In genomic region chr11:10749476-10749875, GRCh38 we compare ENCODE assay signal across 28 cellular contexts. TPM values are rescaled to one million over a fixed set of nuclear protein-coding genes. Genes with fewer than 3 reads are reported as not detected.
DNase-seq lines count a peak whose midpoint lies in the region; ATAC-seq, FAIRE-seq and TF ChIP-seq lines count a peak whose summit lies in the region.
"Had no signal": no experiment of that assay in that cellular context is flagged by ENCODE, and none has a peak within 500 bp of the region (broad histone marks: within the 10 kb centered on the region; RNA-seq: fewer than 3 reads in every experiment).

No MANE protein-coding gene starts in this region.

- DNase-seq in activated T-cell treated with anti-CD3 and anti-CD28 coated beads, Interleukin-2, amount 50 U/mL, for 24 hours = no peak
- DNase-seq in activated T-cell treated with anti-CD3 and anti-CD28 coated beads, Interleukin-2, amount 50 U/mL, for 72 hours = no peak
- DNase-seq in astrocyte (ENCODE audit: low read depth) = no peak
- DNase-seq in psoas muscle = no peak
- no peak for DNase-seq in DMS79 (lab: John Stamatoyannopoulos, UW)
- no peak for DNase-seq in mesothelial cell of epicardium (ENCODE audit: low spot score in 2 of 2, unreplicated experiment in 2 of 2)
- DNase-seq: activated CD4-positive, alpha-beta T cell treated with anti-CD3 and anti-CD28 coated beads for 1 hour; IMR-90; islet precursor cell; MM.1S; NCI-H1694; NCI-H345; PC-9; small intestine; stimulated activated CD4-positive, alpha-beta T cell treated with anti-CD3 and anti-CD28 coated beads, Interleukin-4, amount 100 ng/mL, for 1 hour had no signal

- H3K9ac ChIP-seq in Loucy (ENCODE audit: low read depth, low read length, poor library complexity, severe bottlenecking) (peak overlapping the region; percentile 4), astrocyte (ENCODE audit: low read length) (no peak overlapping the region)

- ATAC-seq in activated T-cell treated with anti-CD3 and anti-CD28 coated beads, Interleukin-2, amount 50 U/mL, for 72 hours (replicated peaks in 1 of 2) = no peak
- ATAC-seq in psoas muscle (no peak), HG03159 (IDR thresholded peaks at IDR 0.05; ENCODE audit: unreplicated experiment) (no peak)
- ATAC-seq: activated naive CD4-positive, alpha-beta T cell treated with anti-CD3 and anti-CD28 coated beads, Interleukin-2, amount 50 U/mL, for 72 hours had no signal

- peaks cover 29% of the 10 kb centered on the region for H3K36me3 Mint-ChIP-seq in activated T-cell treated with anti-CD3 and anti-CD28 coated beads, Interleukin-2, amount 50 U/mL, for 24 hours (ENCODE audit: low read depth)
- peaks cover 0 to 1% of the 10 kb centered on the region in 2 donors for H3K36me3 Mint-ChIP-seq in activated T-cell treated with anti-CD3 and anti-CD28 coated beads, Interleukin-2, amount 50 U/mL, for 72 hours (ENCODE audit: insufficient read depth in 2 of 2)
- H3K36me3 Mint-ChIP-seq in astrocyte (ENCODE audit: low read depth, unreplicated experiment) (no peaks in the 10 kb centered on the region), mesothelial cell of epicardium (peaks cover 1% of the 10 kb centered on the region)

- TF ChIP-seq CTCF in Loucy (conservative IDR thresholded peaks at IDR 0.05; ENCODE audit: low read length) (no peak), astrocyte (IDR thresholded peaks at IDR 0.05; ENCODE audit: insufficient read depth, low read depth, low read length) (no peak), psoas muscle (IDR thresholded peaks at IDR 0.05) (no peak), mesothelial cell of epicardium (IDR thresholded peaks at IDR 0.05; ENCODE audit: unreplicated experiment) (no peak)

- H3K4me3 ChIP-seq in Loucy (ENCODE audit: low read length, poor library complexity, severe bottlenecking) (no peak overlapping the region), astrocyte (ENCODE audit: insufficient read depth, low read depth, low read length) (no peak overlapping the region), psoas muscle (no peak overlapping the region)
- H3K4me3 ChIP-seq: hepatocyte, lung, prostate gland had no signal

- no peaks in the 10 kb centered on the region for H3K27me3 Mint-ChIP-seq in activated T-cell treated with anti-CD3 and anti-CD28 coated beads, Interleukin-2, amount 50 U/mL, for 24 hours
- no peaks in the 10 kb centered on the region for H3K27me3 Mint-ChIP-seq in activated T-cell treated with anti-CD3 and anti-CD28 coated beads, Interleukin-2, amount 50 U/mL, for 72 hours (ENCODE audit: low read depth)
- no peaks in the 10 kb centered on the region for H3K27me3 Mint-ChIP-seq in astrocyte (ENCODE audit: low read depth, unreplicated experiment)
- no peaks in the 10 kb centered on the region for H3K27me3 Mint-ChIP-seq in mesothelial cell of epicardium (ENCODE audit: low read depth)
- H3K27me3 Mint-ChIP-seq: dendritic cell treated with granulocyte-macrophage colony-stimulating factor and Interleukin-4, amounts not matched to agents 40 ng/mL and 50 ng/mL, for 4 days had no signal

- intact Hi-C loops in psoas muscle (cut with DNase I) = no loop called here

- no peak overlapping the region for H3K27ac Mint-ChIP-seq in activated T-cell treated with anti-CD3 and anti-CD28 coated beads, Interleukin-2, amount 50 U/mL, for 24 hours
- H3K27ac Mint-ChIP-seq in activated T-cell treated with anti-CD3 and anti-CD28 coated beads, Interleukin-2, amount 50 U/mL, for 72 hours = no peak overlapping the region
- no peak overlapping the region for H3K27ac Mint-ChIP-seq in astrocyte (ENCODE audit: unreplicated experiment)
- H3K27ac Mint-ChIP-seq in mesothelial cell of epicardium = no peak overlapping the region
- H3K27ac Mint-ChIP-seq: activated naive CD4-positive, alpha-beta T cell treated with anti-CD3 and anti-CD28 coated beads, Interleukin-2, amount 50 U/mL, for 72 hours; dendritic cell treated with granulocyte-macrophage colony-stimulating factor and Interleukin-4, amounts not matched to agents 40 ng/mL and 50 ng/mL, for 4 days had no signal

- H3F3A ChIP-seq in Loucy (ENCODE audit: low read depth) = peaks cover 5% of the 10 kb centered on the region; the same call in 1 of the 2 replicates

- H3K9me3 ChIP-seq in Loucy (ENCODE audit: insufficient read depth, low read depth, low read length) (no peaks in the 10 kb centered on the region), astrocyte (ENCODE audit: insufficient read depth, low read depth, low read length) (no peaks in the 10 kb centered on the region), psoas muscle (no peaks in the 10 kb centered on the region)
- H3K9me3 ChIP-seq: breast epithelium, prostate gland had no signal

- no peaks in the 10 kb centered on the region for H3K36me3 ChIP-seq in Loucy (ENCODE audit: insufficient read depth, low read length)
- H3K36me3 ChIP-seq in astrocyte (ENCODE audit: insufficient read depth, low read length) = peaks cover 6% of the 10 kb centered on the region
- no peaks in the 10 kb centered on the region for H3K36me3 ChIP-seq in psoas muscle (ENCODE audit: insufficient read depth in 1 of 2, low read depth in 1 of 2)
- H3K36me3 ChIP-seq: breast epithelium, prostate gland had no signal

- peaks cover 31% of the 10 kb centered on the region for H3K4me1 Mint-ChIP-seq in activated T-cell treated with anti-CD3 and anti-CD28 coated beads, Interleukin-2, amount 50 U/mL, for 24 hours (ENCODE audit: low read depth)
- H3K4me1 Mint-ChIP-seq in activated T-cell treated with anti-CD3 and anti-CD28 coated beads, Interleukin-2, amount 50 U/mL, for 72 hours (ENCODE audit: low read depth) = peaks cover 29% of the 10 kb centered on the region
- H3K4me1 Mint-ChIP-seq in astrocyte (ENCODE audit: low read depth, unreplicated experiment) = peaks cover 2% of the 10 kb centered on the region
- H3K4me1 Mint-ChIP-seq in mesothelial cell of epicardium = peaks cover 12% of the 10 kb centered on the region

- H3K4me3 Mint-ChIP-seq in activated T-cell treated with anti-CD3 and anti-CD28 coated beads, Interleukin-2, amount 50 U/mL, for 24 hours = peak overlapping the region; percentile 32
- H3K4me3 Mint-ChIP-seq in activated T-cell treated with anti-CD3 and anti-CD28 coated beads, Interleukin-2, amount 50 U/mL, for 72 hours = peak overlapping the region in 1 of 2 donors; percentile 0
- H3K4me3 Mint-ChIP-seq in astrocyte (ENCODE audit: unreplicated experiment) (peak overlapping the region; percentile 25), mesothelial cell of epicardium (no peak overlapping the region)
- H3K4me3 Mint-ChIP-seq: dendritic cell treated with granulocyte-macrophage colony-stimulating factor and Interleukin-4, amounts not matched to agents 40 ng/mL and 50 ng/mL, for 4 days had no signal

- H4K20me1 ChIP-seq in Loucy (ENCODE audit: insufficient read depth, low read length, poor library complexity, severe bottlenecking) = peaks cover 15% of the 10 kb centered on the region
- H4K20me1 ChIP-seq in astrocyte (ENCODE audit: insufficient read depth, low read length) = peaks cover 13% of the 10 kb centered on the region

- WGBS in psoas muscle, 3 donors = 66 to 84% (median 70%) methylated on average over 2 of the region's 2 CpGs

- H3K27ac ChIP-seq in astrocyte (ENCODE audit: low read depth, low read length) (no peak overlapping the region), psoas muscle (peak overlapping the region; percentile 48)
- H3K27ac ChIP-seq: hepatocyte, HL-60 had no signal

- H3K4me1 ChIP-seq in Loucy (ENCODE audit: insufficient read depth, low read length, poor library complexity, severe bottlenecking) = peaks cover 71% of the 10 kb centered on the region
- H3K4me1 ChIP-seq in astrocyte (ENCODE audit: insufficient read depth, low read length) = peaks cover 8% of the 10 kb centered on the region
- peaks cover 11% of the 10 kb centered on the region for H3K4me1 ChIP-seq in psoas muscle
- H3K4me1 ChIP-seq: breast epithelium, prostate gland had no signal

- FAIRE-seq in astrocyte (lab: Jason Lieb, UNC) = no peak
- FAIRE-seq: endothelial cell of umbilical vein, GM18507, small intestine had no signal

- no peaks in the 10 kb centered on the region for H3K9me3 Mint-ChIP-seq in activated T-cell treated with anti-CD3 and anti-CD28 coated beads, Interleukin-2, amount 50 U/mL, for 24 hours
- H3K9me3 Mint-ChIP-seq in activated T-cell treated with anti-CD3 and anti-CD28 coated beads, Interleukin-2, amount 50 U/mL, for 72 hours = no peaks in the 10 kb centered on the region
- H3K9me3 Mint-ChIP-seq in astrocyte (ENCODE audit: unreplicated experiment) = no peaks in the 10 kb centered on the region
- no peaks in the 10 kb centered on the region for H3K9me3 Mint-ChIP-seq in mesothelial cell of epicardium
- H3K9me3 Mint-ChIP-seq: activated naive CD4-positive, alpha-beta T cell treated with anti-CD3 and anti-CD28 coated beads, Interleukin-2, amount 50 U/mL, for 72 hours; dendritic cell treated with granulocyte-macrophage colony-stimulating factor and Interleukin-4, amounts not matched to agents 40 ng/mL and 50 ng/mL, for 4 days had no signal

- peak overlapping the region; percentile 83 for H3K4me2 ChIP-seq in Loucy (ENCODE audit: low read depth, low read length, poor library complexity, severe bottlenecking)
- no peak overlapping the region for H3K4me2 ChIP-seq in astrocyte (ENCODE audit: low read length)

- no peaks in the 10 kb centered on the region for H3K27me3 ChIP-seq in Loucy (ENCODE audit: insufficient read depth, low read length, poor library complexity, severe bottlenecking)
- H3K27me3 ChIP-seq in astrocyte (ENCODE audit: insufficient read depth, low read length) = no peaks in the 10 kb centered on the region
- H3K27me3 ChIP-seq in psoas muscle (ENCODE audit: insufficient read depth in 3 of 3, low read length in 2 of 3) = no peaks in the 10 kb centered on the region
- H3K27me3 ChIP-seq: breast epithelium, hepatocyte had no signal

- H3K79me2 ChIP-seq in Loucy (ENCODE audit: insufficient read depth, low read length) (peaks cover 40% of the 10 kb centered on the region), astrocyte (ENCODE audit: insufficient read depth, low read length) (peaks cover 27% of the 10 kb centered on the region)

- H2AFZ ChIP-seq in Loucy (ENCODE audit: low read length) (no peak overlapping the region), astrocyte (ENCODE audit: low read depth, low read length) (no peak overlapping the region)
- H2AFZ ChIP-seq: PC-9 had no signal

- H3K9me2 ChIP-seq in Loucy (replicated peaks; ENCODE audit: low read depth, low read length) = no peaks in the 10 kb centered on the region

RNA-seq across cellular contexts. Expression of gene CTR9, which starts 1.6 kb away (rescaled TPM):
- 10 to 100 TPM; 33.1 to 41.0 TPM for total RNA-seq in activated T-cell treated with anti-CD3 and anti-CD28 coated beads, Interleukin-2, amount 50 U/mL, for 72 hours
- total RNA-seq in astrocyte = 29.3 and 36.0 TPM in 2 replicates
- total RNA-seq in psoas muscle = 10 to 100 TPM; 20.9 to 31.0 (median 26.1) TPM
- 10 to 100 TPM; 16.4 to 41.6 (median 17.7) TPM for polyA plus RNA-seq in psoas muscle
- 33.2 to 38.3 TPM (median 34.5 TPM) in 3 replicates for total RNA-seq in mesothelial cell of epicardium

RNA-seq across cellular contexts. Expression of gene IRAG1, which starts 55.9 kb away (rescaled TPM):
- under 1 TPM in 1 of 2 donors, not detected in 1; 0.09 TPM for total RNA-seq in activated T-cell treated with anti-CD3 and anti-CD28 coated beads, Interleukin-2, amount 50 U/mL, for 72 hours
- 3.7 and 5.4 TPM in 2 replicates for total RNA-seq in astrocyte
- total RNA-seq in psoas muscle = 1 to 10 TPM; 3.9 to 9.4 (median 4.4) TPM
- polyA plus RNA-seq in psoas muscle = 1 to 10 TPM; 1.4 to 2.4 (median 1.8) TPM
- total RNA-seq in mesothelial cell of epicardium = 13.1 to 13.8 TPM (median 13.6 TPM) in 3 replicates
- total RNA-seq: activated naive CD4-positive, alpha-beta T cell treated with anti-CD3 and anti-CD28 coated beads, Interleukin-2, amount 50 U/mL, for 72 hours; Daoy; T-helper 2 cell treated with Interferon-gamma antibody and Interleukin-4, amounts not matched to agents 100 ng/mL and 5 ng/mL, for 36 hours had no signal

RNA-seq across cellular contexts. Expression of gene EIF4G2, which starts 59.2 kb away (rescaled TPM):
- 100 to 1,000 TPM; 807 to 864 TPM for total RNA-seq in activated T-cell treated with anti-CD3 and anti-CD28 coated beads, Interleukin-2, amount 50 U/mL, for 72 hours
- total RNA-seq in astrocyte = 1,309 and 1,364 TPM in 2 replicates
- total RNA-seq in psoas muscle = 100 to 1,000 TPM; 652 to 809 (median 709) TPM
- polyA plus RNA-seq in psoas muscle = 100 to 1,000 TPM; 308 to 726 (median 645) TPM
- total RNA-seq in mesothelial cell of epicardium = 1,220 to 1,246 TPM (median 1,239 TPM) in 3 replicates
